In genomic region chr4:153177841-153178240, GRCh38 we compare ENCODE assay signal across 20 cellular contexts. TPM values are rescaled to one million over a fixed set of nuclear protein-coding genes. Genes with fewer than 3 reads are reported as not detected.
DNase-seq lines count a peak whose midpoint lies in the region; ATAC-seq, FAIRE-seq and TF ChIP-seq lines count a peak whose summit lies in the region.
"Had no signal": no experiment of that assay in that cellular context is flagged by ENCODE, and none has a peak within 500 bp of the region (broad histone marks: within the 10 kb centered on the region; RNA-seq: fewer than 3 reads in every experiment).

No MANE protein-coding gene starts in this region.

- H3K4me2 ChIP-seq in GM23338 (no peak overlapping the region), H1 (ENCODE audit: insufficient read depth in 1 of 2, low read depth in 2 of 2, low read length in 2 of 2) (no peak overlapping the region)
- H3K4me2 ChIP-seq: KMS-11 had no signal

- H2BK120ac ChIP-seq in H1 (replicated peaks; ENCODE audit: low read depth, low read length): no peak overlapping the region

- no peaks in the 10 kb centered on the region for H3K79me1 ChIP-seq in H1 (ENCODE audit: low read depth, low read length)

- no peaks in the 10 kb centered on the region for H3K79me2 ChIP-seq in GM23338 (replicated peaks; ENCODE audit: insufficient read depth)
- no peaks in the 10 kb centered on the region for H3K79me2 ChIP-seq in H1 (ENCODE audit: control insufficient read depth in 1 of 2, insufficient read depth in 2 of 2, low read length in 2 of 2)

- H3K36me3 ChIP-seq in GM23338 (ENCODE audit: insufficient read depth) (no peaks in the 10 kb centered on the region), H1 (ENCODE audit: control insufficient read depth in 2 of 4, insufficient read depth in 4 of 4, low read length in 3 of 4) (no peaks in the 10 kb centered on the region), kidney (ENCODE audit: control insufficient read depth in 1 of 2, insufficient read depth in 2 of 2, low read length in 2 of 2) (no peaks in the 10 kb centered on the region)

- 0 out of 2 replicates have a peak overlapping the region, but pooled peaks have one; percentile 68 for H2BK12ac ChIP-seq in H1 (ENCODE audit: low read depth, low read length)

- H2BK20ac ChIP-seq in H1 (ENCODE audit: low read length): no peak overlapping the region

- 93% methylated on average over 6 of the region's 7 CpGs; no CpG with 5 or more reads in 1 of the 2 experiments for WGBS in H1 (ENCODE audit: extremely low coverage in 1 of 2, insufficient coverage in 1 of 2, insufficient read length in 1 of 2, insufficient replicate concordance in 2 of 2, low coverage in 1 of 2, low lambda C conversion rate in 2 of 2, missing lambda C conversion rate in 1 of 2), 2 experiments

- peak; percentile 74 for TF ChIP-seq EP300 in Ishikawa (IDR thresholded peaks at IDR 0.05; ENCODE audit: borderline replicate concordance)
- no peak for TF ChIP-seq EP300 in H1 (IDR thresholded peaks at IDR 0.05; ENCODE audit: borderline replicate concordance in 1 of 2, low read depth in 2 of 2, low read length in 2 of 2)

- no peak overlapping the region for H3K23ac ChIP-seq in H1 (ENCODE audit: insufficient read length)

- TF ChIP-seq RAD21 in Ishikawa (IDR thresholded peaks at IDR 0.05; ENCODE audit: low read depth): peak; percentile 8; the same call in 1 of the 2 replicates
- no peak for TF ChIP-seq RAD21 in H1 (IDR thresholded peaks at IDR 0.05 in 1 of 2, conservative IDR thresholded peaks at IDR 0.05 in 1 of 2; ENCODE audit: low read depth in 2 of 2, low read length in 2 of 2)

- H3K4me1 Mint-ChIP-seq in GM23338 (peaks cover 27% of the 10 kb centered on the region), nephron progenitor cell (peaks cover 30% of the 10 kb centered on the region)

- H2AFZ ChIP-seq in GM23338 (peak overlapping the region; percentile 79), H1 (ENCODE audit: low read length) (no peak overlapping the region)

- no peaks in the 10 kb centered on the region for H3K23me2 ChIP-seq in H1 (ENCODE audit: low read depth, low read length)

- DNase-seq in GM23338 (ENCODE audit: low spot score) (no peak), H1 (ENCODE audit: low read depth in 1 of 2, low spot score in 2 of 2) (no peak), nephron progenitor cell (no peak), kidney (no peak), GM10266 (ENCODE audit: extremely low spot score) (no peak), GM19238 (ENCODE audit: insufficient read length, low spot score) (no peak), DMS 273 (lab: John Stamatoyannopoulos, UW; ENCODE audit: unreplicated experiment) (no peak)
- DNase-seq: ACHN; Caco-2; CD4-positive, alpha-beta T cell; DMS153; DMS79; GDM1; H7 had no signal

- H3K9ac ChIP-seq in H1 (replicated peaks in 1 of 4; ENCODE audit: extremely low read depth in 1 of 4, low read depth in 3 of 4, low read length in 3 of 4) (no peak overlapping the region), kidney (ENCODE audit: low read length in 2 of 2) (no peak overlapping the region)
- H3K9ac ChIP-seq: GM23248, KMS-11 had no signal

- H3K4me3 ChIP-seq in GM23338 (no peak overlapping the region), H1 (ENCODE audit: extremely low read depth in 1 of 4, insufficient read depth in 2 of 4, low read depth in 3 of 4, low read length in 4 of 4) (no peak overlapping the region), kidney (ENCODE audit: low read length in 2 of 2) (no peak overlapping the region)
- H3K4me3 ChIP-seq: GM23248 had no signal

- H3K56ac ChIP-seq in H1 (replicated peaks; ENCODE audit: insufficient read length, low read depth, low read length): no peak overlapping the region

- no peaks in the 10 kb centered on the region for H3K9me3 Mint-ChIP-seq in GM23338
- no peaks in the 10 kb centered on the region for H3K9me3 Mint-ChIP-seq in nephron progenitor cell
- H3K9me3 Mint-ChIP-seq: CD4-positive, alpha-beta T cell had no signal

- intact Hi-C loops in kidney (cut with DNase I): no loop called here

- POLR2A ChIA-PET in H1 (lab: Charles Lee; ENCODE audit: partially characterized antibody): no interaction called here

- H2BK5ac ChIP-seq in H1 (ENCODE audit: low read depth, low read length): no peak overlapping the region

- H3K36me3 Mint-ChIP-seq in GM23338 (ENCODE audit: low read depth): no peaks in the 10 kb centered on the region
- H3K36me3 Mint-ChIP-seq in nephron progenitor cell (ENCODE audit: low read depth): no peaks in the 10 kb centered on the region

- H3K9me3 ChIP-seq in H1 (ENCODE audit: insufficient read depth in 2 of 2, low read depth in 1 of 2, low read length in 1 of 2): no peaks in the 10 kb centered on the region
- H3K9me3 ChIP-seq in kidney (ENCODE audit: control insufficient read depth in 1 of 2, low read length in 2 of 2): no peaks in the 10 kb centered on the region
- H3K9me3 ChIP-seq: Caco-2 had no signal

- H4K20me1 ChIP-seq in GM23338 (replicated peaks; ENCODE audit: insufficient read depth) (no peaks in the 10 kb centered on the region), H1 (replicated peaks in 1 of 2; ENCODE audit: control insufficient read depth in 1 of 2, insufficient read depth in 2 of 2, low read length in 2 of 2) (no peaks in the 10 kb centered on the region)

- peak overlapping the region; percentile 61; the same call in 1 of the 2 replicates for H2BK15ac ChIP-seq in H1 (ENCODE audit: low read length)

- no peak overlapping the region for H3K14ac ChIP-seq in H1 (ENCODE audit: insufficient read length)

- TF ChIP-seq CTCF in GM23338 (conservative IDR thresholded peaks at IDR 0.05; ENCODE audit: low read depth in 2 of 2) (no peak), H1 (IDR thresholded peaks at IDR 0.05; ENCODE audit: control extremely low read depth in 1 of 3, insufficient read depth in 1 of 3, low read depth in 1 of 3, low read length in 3 of 3) (no peak), nephron progenitor cell (IDR thresholded peaks at IDR 0.05) (no peak), kidney (IDR thresholded peaks at IDR 0.05; ENCODE audit: borderline replicate concordance, extremely low read depth, insufficient read depth) (no peak), GM10266 (IDR thresholded peaks at IDR 0.05; ENCODE audit: control insufficient read depth, insufficient read depth, low read depth, missing control alignments) (no peak)

- H4K5ac ChIP-seq in H1 (ENCODE audit: insufficient read length, low read depth, low read length): no peak overlapping the region

- no peak for FAIRE-seq in H1 (lab: Jason Lieb, UNC)
- FAIRE-seq in kidney (lab: Jason Lieb, UNC): no peak
- FAIRE-seq: A204.1, D721Med had no signal

- no peak overlapping the region for H4K8ac ChIP-seq in H1 (ENCODE audit: extremely low read depth, insufficient read depth, low read length)

- CTCF ChIA-PET in H1 (lab: Charles Lee; ENCODE audit: partially characterized antibody): interaction anchor here (1.0 to 1.1 kb wide), 3 partner anchors 19 to 140 kb away, joined by 3 to 4 read pairs (median 4); no protein-coding TSS in a partner anchor

- 0 out of 2 replicates have a peak, but pooled peaks cover 9% of the 10 kb centered on the region for H3F3A ChIP-seq in GM23338 (replicated peaks; ENCODE audit: low read depth)

- H2AK5ac ChIP-seq in H1 (ENCODE audit: low read depth, low read length): no peak overlapping the region

- H3K27me3 Mint-ChIP-seq in GM23338 (ENCODE audit: insufficient read depth, low read depth, poor library complexity) (peaks cover 6% of the 10 kb centered on the region), nephron progenitor cell (ENCODE audit: low read depth, poor library complexity) (peaks cover 3% of the 10 kb centered on the region)
- H3K27me3 Mint-ChIP-seq: CD4-positive, alpha-beta T cell had no signal

- no peaks in the 10 kb centered on the region for H3K9me2 ChIP-seq in GM23338 (ENCODE audit: insufficient read depth)

- no peak for ATAC-seq in GM23338

- peak overlapping the region; percentile 60; the same call in 1 of the 2 replicates for H3K18ac ChIP-seq in H1 (ENCODE audit: extremely low read depth, low read length)

- no peak for TF ChIP-seq POLR2A in H1 (IDR thresholded peaks at IDR 0.05; ENCODE audit: control extremely low read depth in 1 of 2, low read depth in 2 of 2, low read length in 2 of 2)

- H3K27ac ChIP-seq in GM23338 (ENCODE audit: low read depth) (no peak overlapping the region), H1 (ENCODE audit: low read depth, low read length) (no peak overlapping the region), kidney (ENCODE audit: low read depth in 2 of 2, low read length in 2 of 2) (no peak overlapping the region)
- H3K27ac ChIP-seq: C4-2B, GM23248, KMS-11 had no signal

- H3K4ac ChIP-seq in H1 (replicated peaks; ENCODE audit: insufficient read length, low read depth, low read length): no peak overlapping the region

- no peak overlapping the region for H3K27ac Mint-ChIP-seq in GM23338
- peak overlapping the region; percentile 83 for H3K27ac Mint-ChIP-seq in nephron progenitor cell
- H3K27ac Mint-ChIP-seq: CD4-positive, alpha-beta T cell had no signal

- peak overlapping the region; percentile 46 for H4K91ac ChIP-seq in H1 (replicated peaks; ENCODE audit: insufficient read length, low read length)

- H3K27me3 ChIP-seq in GM23338 (ENCODE audit: insufficient read depth) (no peaks in the 10 kb centered on the region), H1 (replicated peaks in 1 of 4; ENCODE audit: control insufficient read depth in 3 of 4, extremely low read depth in 1 of 4, insufficient read depth in 3 of 4, low read length in 3 of 4) (no peaks in the 10 kb centered on the region)

- H3K4me3 Mint-ChIP-seq in GM23338: no peak overlapping the region
- no peak overlapping the region for H3K4me3 Mint-ChIP-seq in nephron progenitor cell
- H3K4me3 Mint-ChIP-seq: CD4-positive, alpha-beta T cell had no signal

- H3K4me1 ChIP-seq in GM23338 (ENCODE audit: insufficient read depth) (peaks cover 19% of the 10 kb centered on the region; the same call in 1 of the 2 replicates), H1 (replicated peaks in 1 of 4; ENCODE audit: control insufficient read depth in 3 of 4, insufficient read depth in 4 of 4, low read length in 3 of 4) (peaks cover 0 to 4% (median 0%) of the 10 kb centered on the region in 4 experiments; a peak in 1 of 7 replicates), kidney (ENCODE audit: control insufficient read depth in 1 of 2, insufficient read depth in 1 of 2, low read depth in 1 of 2, low read length in 2 of 2) (peaks cover 0 to 3% of the 10 kb centered on the region in 2 donors)
- H3K4me1 ChIP-seq: Caco-2 had no signal

RNA-seq across cellular contexts. Expression of gene TRIM2, which starts 26.4 kb away (rescaled TPM):
- 61.5 and 64.3 TPM in 2 replicates for total RNA-seq in GM23338 (2014; rRNA removed; shearing (Covaris generic))
- 20.1 and 22.0 TPM in 2 replicates for polyA plus RNA-seq in GM23338 (2016; fragmentation: Nextera tagmentation; extraction: Ambion mirVana)
- total RNA-seq in H1 (2021; fragmentation: NEBNext Ultra II Directional; extraction: Animal tissue kit (Norgen Biotek cat#: 25700)): 58.1 and 59.8 TPM in 2 replicates
- polyA plus RNA-seq in H1 (2011; rRNA removed): 30.8 and 34.0 TPM in 2 replicates
- 30.1 TPM for polyA plus RNA-seq in H1 (2011; cell fraction: cytosol; rRNA removed)
- polyA plus RNA-seq in H1 (2011; cell fraction: nucleus; rRNA removed): 51.4 TPM
- 25.9 to 40.1 TPM (median 35.7 TPM) in 4 replicates for polyA plus RNA-seq in H1 (2012, experiment 1 of 2)
- polyA plus RNA-seq in H1 (2012, experiment 2 of 2): 7.1 TPM
- 20.5 TPM for polyA plus RNA-seq in H1 (2013, experiment 1 of 2)
- 17.9 TPM for polyA plus RNA-seq in H1 (2013, experiment 2 of 2)
- polyA minus RNA-seq in H1 (2011; rRNA and poly(A)+ RNA removed): 196 and 248 TPM in 2 replicates
- 78.7 TPM for polyA minus RNA-seq in H1 (2011; cell fraction: cytosol; rRNA and poly(A)+ RNA removed)
- polyA minus RNA-seq in H1 (2011; cell fraction: nucleus; rRNA and poly(A)+ RNA removed): 117 TPM
- 122 TPM for total RNA-seq in kidney
- polyA plus RNA-seq in kidney (ENCODE audit: insufficient read depth, low read depth, low replicate concordance): 23.3 TPM
